ENCODE assay signal across 11 cellular contexts in genomic region chr1:165862448-165862847, GRCh38. TPM values are rescaled to one million over a fixed set of nuclear protein-coding genes. Genes with fewer than 3 reads are reported as not detected.
A peak's percentile ranks its signal among the peaks of the same experiment; 100 is the strongest.
DNase-seq lines count a peak whose midpoint lies in the region; ATAC-seq and TF ChIP-seq lines count a peak whose summit lies in the region.
"Had no signal": no experiment of that assay in that cellular context is flagged by ENCODE, and none has a peak within 500 bp of the region (broad histone marks: within the 10 kb centered on the region; RNA-seq: fewer than 3 reads in every experiment).

No MANE protein-coding gene starts in this region.

- H3K27me3 ChIP-seq in esophagus squamous epithelium, result no peaks in the 10 kb centered on the region
- H3K27me3 ChIP-seq: brain microvascular endothelial cell had no signal

- H3K9me3 Mint-ChIP-seq in CD14-positive monocyte, result no peaks in the 10 kb centered on the region

- H3K4me3 Mint-ChIP-seq in CD14-positive monocyte, result peak overlapping the region; percentile 72 to 87

- DNase-seq in CD14-positive monocyte (ENCODE audit: low spot score) (no peak), left colon (peak; percentile 58 to 62), esophagus squamous epithelium (lab: John Stamatoyannopoulos, UW) (no peak), ACHN (no peak), dedifferentiated amniotic fluid mesenchymal stem cell (ENCODE audit: extremely low spot score) (no peak)
- DNase-seq in activated CD8-positive, alpha-beta memory T cell treated with anti-CD3 and anti-CD28 coated beads for 24 hours, result no peak
- DNase-seq: brain microvascular endothelial cell, NCI-H1417 treated with DMSO at 0.1 percent for 48 hours, PC-3 had no signal

- TF ChIP-seq CTCF in CD14-positive monocyte (IDR thresholded peaks at IDR 0.05) (no peak), esophagus squamous epithelium (IDR thresholded peaks at IDR 0.05) (no peak)

- H3K27me3 Mint-ChIP-seq in CD14-positive monocyte (ENCODE audit: low read depth in 3 of 3), result no peaks in the 10 kb centered on the region

- in situ Hi-C loops in ACHN (cut with HindIII; ENCODE audit: low pct_ligation_motif_present, low pct_unique_long_range_greater_than_20kb, low sequenced_read_pairs), result no loop called here

- H3K4me3 ChIP-seq in esophagus squamous epithelium, result no peak overlapping the region

- TF ChIP-seq POLR2A in esophagus squamous epithelium (IDR thresholded peaks at IDR 0.05), result no peak

- intact Hi-C loops in CD14-positive monocyte (cut with micrococcal nuclease) (no loop called here), left colon (cut with DNase I, micrococcal nuclease) (no loop called here), esophagus squamous epithelium (cut with DNase I) (no loop called here)

- H3K9me3 ChIP-seq in esophagus squamous epithelium, result no peaks in the 10 kb centered on the region

- WGBS in esophagus squamous epithelium, 2 donors, result 39 to 46% methylated on average over 4 to 5 of the region's 5 CpGs

- peaks cover 47% of the 10 kb centered on the region for H3K4me1 Mint-ChIP-seq in CD14-positive monocyte

- ATAC-seq in GM21423 (IDR thresholded peaks at IDR 0.05; ENCODE audit: unreplicated experiment) (peak; percentile 76), HG03575 (IDR thresholded peaks at IDR 0.05; ENCODE audit: extremely low read depth, insufficient number of reproducible peaks, low FRiP score, unreplicated experiment) (peak; percentile 64), left colon (peak; percentile 37)
- ATAC-seq: PC-3 had no signal

- peak overlapping the region; percentile 42 to 88 (median 78) for H3K27ac Mint-ChIP-seq in CD14-positive monocyte

- H3K4me1 ChIP-seq in esophagus squamous epithelium, result peaks cover 3 to 33% (median 11%) of the 10 kb centered on the region in 3 donors

- peaks cover 0 to 3% of the 10 kb centered on the region in 2 donors for H3K36me3 Mint-ChIP-seq in CD14-positive monocyte

- H3K36me3 ChIP-seq in esophagus squamous epithelium, result peaks cover 0 to 6% (median 0%) of the 10 kb centered on the region in 3 donors
- H3K36me3 ChIP-seq: brain microvascular endothelial cell had no signal

- peak overlapping the region in 1 of 4 donors; percentile 37 for H3K27ac ChIP-seq in esophagus squamous epithelium
- H3K27ac ChIP-seq: brain microvascular endothelial cell had no signal

RNA-seq across cellular contexts. Expression of gene UCK2, which starts 35.0 kb away (rescaled TPM):
- polyA plus RNA-seq in CD14-positive monocyte, result 10 to 100 TPM; 12.8 to 15.4 TPM
- 10 to 100 TPM; 55.0 to 57.8 TPM for total RNA-seq in left colon
- total RNA-seq in esophagus squamous epithelium, result 10 to 100 TPM; 37.6 to 63.1 (median 50.8) TPM

Comparison
In these comparisons a context has a peak if more than half of its experiments do, and no peak if none do; other contexts are left out.
1. DNase-seq: peak in left colon (2 of 2); none in CD14-positive monocyte (single experiment), activated CD8-positive, alpha-beta memory T cell treated with anti-CD3 and anti-CD28 coated beads for 24 hours (single experiment), esophagus squamous epithelium (single experiment), ACHN (single experiment) and dedifferentiated amniotic fluid mesenchymal stem cell (single experiment).
2. Peak in every context shown above with its lines, with median percentiles within 50 percentile points of each other: ATAC-seq.